15 cellular contexts compared by ENCODE assay signal in the genomic region with DNA sequence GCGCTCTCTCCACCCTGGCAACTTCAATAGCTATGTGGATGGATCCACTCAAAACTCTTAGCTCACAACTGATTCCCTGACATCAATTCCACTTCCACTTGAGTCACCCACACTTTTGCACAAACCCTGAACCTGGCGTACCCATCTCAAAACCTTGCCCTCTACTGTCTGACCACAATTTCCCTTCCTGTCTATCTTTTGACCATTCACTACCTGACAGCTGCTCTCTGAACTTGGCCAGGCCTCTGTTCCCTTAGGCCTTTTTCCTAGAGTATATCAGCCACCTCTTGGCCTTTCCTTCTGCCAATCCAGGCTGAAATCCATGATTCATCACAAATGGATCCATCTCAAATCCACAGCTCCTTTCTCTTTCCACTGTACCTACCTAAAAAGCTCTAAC.
"Had no signal": no experiment of that assay in that cellular context is flagged by ENCODE, and none has a peak within 500 bp of the region (broad histone marks: within the 10 kb centered on the region; RNA-seq: fewer than 3 reads in every experiment).

No MANE protein-coding gene starts in this region.

- H3K27me3 ChIP-seq: brain microvascular endothelial cell, hepatocyte, upper lobe of right lung had no signal

- H3K27me3 Mint-ChIP-seq: activated T-cell treated with anti-CD3 and anti-CD28 coated beads, Interleukin-2, amount 50 U/mL, for 24 hours had no signal

- H3K9me3 ChIP-seq: lower lobe of right lung, upper lobe of right lung had no signal

- DNase-seq: activated CD4-positive, alpha-beta T cell treated with anti-CD3 and anti-CD28 coated beads, Interleukin-2, amount 10 ng/mL, durations not matched to agents 7 days and 5 days; activated CD8-positive, alpha-beta T cell treated with anti-CD3 and anti-CD28 coated beads, Interleukin-2, amount 10 ng/mL, durations not matched to agents 7 days and 5 days; activated naive CD4-positive, alpha-beta T cell treated with anti-CD3 and anti-CD28 coated beads for 36 hours; activated T-cell treated with anti-CD3 and anti-CD28 coated beads, Interleukin-2, amount 50 U/mL, for 24 hours; brain microvascular endothelial cell; left colon; lower lobe of right lung; nephron progenitor cell; nucleus accumbens; stimulated activated naive CD8-positive, alpha-beta T cell treated with anti-CD3 and anti-CD28 coated beads, Interleukin-15, Interleukin-2, amounts not matched to agents 100 U/mL and 50 U/mL, for 24 hours; T1000; upper lobe of right lung had no signal

- H3K4me3 ChIP-seq: coronary artery, hepatocyte, lower lobe of right lung, upper lobe of right lung had no signal

- H3K27ac ChIP-seq: brain microvascular endothelial cell, coronary artery, hepatocyte, lower lobe of right lung, upper lobe of right lung had no signal

- H3K4me3 Mint-ChIP-seq: activated CD4-positive, alpha-beta T cell treated with anti-CD3 and anti-CD28 coated beads, Interleukin-2, amount 10 ng/mL, durations not matched to agents 7 days and 5 days; activated CD8-positive, alpha-beta T cell treated with anti-CD3 and anti-CD28 coated beads, Interleukin-2, amount 10 ng/mL, durations not matched to agents 7 days and 5 days; activated naive CD4-positive, alpha-beta T cell treated with anti-CD3 and anti-CD28 coated beads for 36 hours; activated T-cell treated with anti-CD3 and anti-CD28 coated beads, Interleukin-2, amount 50 U/mL, for 24 hours; central memory CD8-positive, alpha-beta T cell; nephron progenitor cell had no signal

- H3K27ac Mint-ChIP-seq: activated CD4-positive, alpha-beta T cell treated with anti-CD3 and anti-CD28 coated beads, Interleukin-2, amount 10 ng/mL, durations not matched to agents 7 days and 5 days; activated CD8-positive, alpha-beta T cell treated with anti-CD3 and anti-CD28 coated beads, Interleukin-2, amount 10 ng/mL, durations not matched to agents 7 days and 5 days; activated naive CD4-positive, alpha-beta T cell treated with anti-CD3 and anti-CD28 coated beads for 36 hours; activated T-cell treated with anti-CD3 and anti-CD28 coated beads, Interleukin-2, amount 50 U/mL, for 24 hours; nephron progenitor cell had no signal

- H3K9me3 Mint-ChIP-seq: activated CD4-positive, alpha-beta T cell treated with anti-CD3 and anti-CD28 coated beads, Interleukin-2, amount 10 ng/mL, durations not matched to agents 7 days and 5 days; activated naive CD4-positive, alpha-beta T cell treated with anti-CD3 and anti-CD28 coated beads for 36 hours; activated T-cell treated with anti-CD3 and anti-CD28 coated beads, Interleukin-2, amount 50 U/mL, for 24 hours; central memory CD8-positive, alpha-beta T cell; nephron progenitor cell had no signal

- H3K36me3 ChIP-seq: brain microvascular endothelial cell, lower lobe of right lung, upper lobe of right lung had no signal

- ATAC-seq: activated CD8-positive, alpha-beta T cell treated with anti-CD3 and anti-CD28 coated beads, Interleukin-2, amount 10 ng/mL, durations not matched to agents 7 days and 5 days; left colon; lower lobe of right lung; stimulated activated naive CD8-positive, alpha-beta T cell treated with anti-CD3 and anti-CD28 coated beads, Interleukin-15, Interleukin-2, amounts not matched to agents 100 U/mL and 50 U/mL, for 24 hours; upper lobe of right lung had no signal

- H3K4me1 Mint-ChIP-seq: activated CD4-positive, alpha-beta T cell treated with anti-CD3 and anti-CD28 coated beads, Interleukin-2, amount 10 ng/mL, durations not matched to agents 7 days and 5 days; central memory CD8-positive, alpha-beta T cell; nephron progenitor cell had no signal
